Comparison of ENCODE assay signal across 17 cellular contexts in the genomic region with DNA sequence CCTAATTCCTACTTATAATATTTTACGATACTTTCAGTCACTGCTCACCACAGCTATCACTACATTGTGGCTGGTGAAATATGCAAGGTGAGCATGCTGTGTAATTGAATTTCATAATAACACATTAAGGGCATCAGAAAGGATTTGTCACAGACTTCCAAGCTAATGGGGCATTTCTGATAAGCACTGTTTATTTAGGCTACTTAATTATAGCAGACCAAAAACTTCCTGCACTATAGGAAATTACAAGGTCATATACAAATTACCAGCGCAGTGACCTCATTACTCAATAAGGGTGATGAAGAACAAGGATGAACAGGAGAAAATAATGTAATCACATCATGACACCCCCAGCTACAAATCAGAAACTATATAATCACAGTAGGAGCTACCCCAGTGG.
"Had no signal": no experiment of that assay in that cellular context is flagged by ENCODE, and none has a peak within 500 bp of the region (broad histone marks: within the 10 kb centered on the region; RNA-seq: fewer than 3 reads in every experiment).

No MANE protein-coding gene starts in this region.

- ATAC-seq: Panc1, PC-3 had no signal

- DNase-seq: KBM-7, MV-4-11, NCI-H1092, NCI-H1105 treated with DMSO at 0.1 percent for 48 hours, NCI-H1417 treated with DMSO at 0.1 percent for 48 hours, NCI-H1694, NCI-H187 treated with DMSO at 0.1 percent for 48 hours, NCI-H2029 treated with DMSO at 0.1 percent for 48 hours, NCI-H2171 treated with DMSO at 0.1 percent for 48 hours, NCI-H345, NCI-H446 treated with DMSO at 0.1 percent for 48 hours, NCI-H510A treated with DMSO at 0.1 percent for 48 hours, NCI-H526, NCI-H82, PC-3, SHP77 had no signal
